16 cellular contexts compared by ENCODE assay signal in the genomic region with DNA sequence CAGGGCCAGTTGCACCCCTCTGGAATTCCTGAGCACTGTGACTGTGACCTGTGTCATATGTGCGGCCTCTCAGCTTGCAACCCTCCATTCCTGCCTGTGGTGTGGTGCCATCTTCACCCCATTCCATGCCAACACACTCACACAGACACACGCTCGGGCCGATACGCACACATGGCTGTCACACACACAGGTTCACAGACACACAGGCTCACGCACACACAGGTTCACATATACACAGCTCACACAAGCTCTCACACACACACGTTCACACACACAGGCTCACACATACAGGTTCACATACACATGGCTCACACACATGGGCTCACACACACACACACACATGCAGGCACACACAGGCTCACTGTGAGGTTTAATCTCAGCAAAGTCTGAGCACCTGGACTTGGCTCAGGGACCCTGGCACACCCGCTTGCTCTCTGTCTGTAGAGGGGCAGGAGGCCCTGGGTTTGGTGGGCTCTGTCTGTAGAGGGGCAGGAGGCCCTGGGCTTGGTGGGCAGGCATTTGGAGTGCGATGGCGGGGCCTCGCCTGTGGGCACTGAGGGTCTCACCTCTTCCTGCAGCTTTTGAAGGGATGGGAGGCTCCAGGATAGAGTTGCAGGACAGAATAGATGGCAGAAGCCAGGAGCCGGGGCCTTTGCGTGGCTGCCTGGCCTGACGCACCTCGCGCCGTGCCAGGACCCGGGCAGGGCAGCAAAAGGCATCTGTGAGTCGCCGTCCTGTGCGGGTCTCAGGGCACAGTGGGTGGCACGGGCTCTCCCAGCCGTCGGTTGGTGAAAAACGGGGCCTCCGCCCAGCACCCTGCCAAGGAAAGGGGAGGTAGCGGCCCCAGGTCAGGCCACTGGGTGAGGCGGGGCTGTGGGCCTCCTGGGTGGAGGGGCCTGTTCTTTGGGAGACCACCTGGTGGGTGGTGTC. TPM values are rescaled to one million over a fixed set of nuclear protein-coding genes. Genes with fewer than 3 reads are reported as not detected.
DNase-seq lines count a peak whose midpoint lies in the region; ATAC-seq, FAIRE-seq and TF ChIP-seq lines count a peak whose summit lies in the region.
"Had no signal": no experiment of that assay in that cellular context is flagged by ENCODE, and none has a peak within 500 bp of the region (broad histone marks: within the 10 kb centered on the region; RNA-seq: fewer than 3 reads in every experiment).

No MANE protein-coding gene starts in this region.

- ATAC-seq in right cardiac atrium (no peak), HG02973 (IDR thresholded peaks at IDR 0.05; ENCODE audit: unreplicated experiment) (no peak)
- ATAC-seq: activated T-cell treated with anti-CD3 and anti-CD28 coated beads, Interleukin-2, amount 50 U/mL, for 4 hours; gastroesophageal sphincter; T-helper 17 cell had no signal

- 90% methylated on average over 28 of the region's 28 CpGs for WGBS in right cardiac atrium
- WGBS in trophoblast cell (ENCODE audit: extremely low coverage, insufficient coverage, insufficient read length), result no CpG with 5 or more reads among the region's 28 CpGs

- TF ChIP-seq POLR2A in GM12891 (IDR thresholded peaks at IDR 0.05; ENCODE audit: low read depth, low read length), result no peak

- H3K14ac ChIP-seq in trophoblast cell (ENCODE audit: low read length), result no peak overlapping the region

- H3K4ac ChIP-seq in trophoblast cell (ENCODE audit: low read depth, low read length), result peak overlapping the region; percentile 28

- H4K12ac ChIP-seq in trophoblast cell (ENCODE audit: low read depth, low read length), result no peak overlapping the region

- no peak overlapping the region for H2AFZ ChIP-seq in trophoblast cell (ENCODE audit: insufficient read depth, low read length, poor library complexity)

- intact Hi-C loops in ascending aorta (cut with DNase I) (no loop called here), right cardiac atrium (cut with DNase I) (no loop called here)

- H3K18ac ChIP-seq in trophoblast cell (ENCODE audit: low read length), result peak overlapping the region; percentile 23

- TF ChIP-seq CTCF in ascending aorta (IDR thresholded peaks at IDR 0.05), result no peak

- no peak overlapping the region for H3K9ac ChIP-seq in trophoblast cell (ENCODE audit: low read length)

- no peaks in the 10 kb centered on the region for H3K27me3 ChIP-seq in ascending aorta
- H3K27me3 ChIP-seq in right cardiac atrium (ENCODE audit: control insufficient read depth, insufficient read depth), result no peaks in the 10 kb centered on the region
- no peaks in the 10 kb centered on the region for H3K27me3 ChIP-seq in trophoblast cell (ENCODE audit: insufficient read depth, low read length)
- H3K27me3 ChIP-seq: gastroesophageal sphincter had no signal

- FAIRE-seq in GM12891 (lab: Jason Lieb, UNC), result no peak
- FAIRE-seq: GM18507 had no signal

- H2BK5ac ChIP-seq in trophoblast cell (ENCODE audit: low read depth, low read length, poor library complexity), result no peak overlapping the region

- H4K8ac ChIP-seq in trophoblast cell (ENCODE audit: low read depth, low read length), result no peak overlapping the region

- H3K4me2 ChIP-seq in trophoblast cell (ENCODE audit: low read length), result no peak overlapping the region

- H3K4me3 ChIP-seq in ascending aorta, result no peak overlapping the region
- H3K4me3 ChIP-seq in right cardiac atrium (ENCODE audit: low read length), result no peak overlapping the region
- no peak overlapping the region for H3K4me3 ChIP-seq in trophoblast cell (ENCODE audit: low read depth, low read length)
- H3K4me3 ChIP-seq: gastroesophageal sphincter had no signal

- H3K36me3 ChIP-seq in ascending aorta, result no peaks in the 10 kb centered on the region
- peaks cover 20 to 24% of the 10 kb centered on the region in 2 experiments for H3K36me3 ChIP-seq in trophoblast cell (ENCODE audit: control insufficient read depth in 1 of 2, insufficient read depth in 2 of 2, low read length in 2 of 2)
- H3K36me3 ChIP-seq: gastroesophageal sphincter had no signal

- H3K4me1 ChIP-seq in ascending aorta (peaks cover 6 to 56% of the 10 kb centered on the region in 2 donors), right cardiac atrium (ENCODE audit: control insufficient read depth, insufficient read depth, low read length) (no peaks in the 10 kb centered on the region), trophoblast cell (ENCODE audit: control insufficient read depth in 1 of 2, insufficient read depth in 2 of 2, low read length in 2 of 2) (peaks cover 20 to 24% of the 10 kb centered on the region in 2 experiments)

- no peak overlapping the region for H2AK5ac ChIP-seq in trophoblast cell (ENCODE audit: low read length)

- H3K27ac ChIP-seq in ascending aorta (peak overlapping the region; percentile 65 to 97), right cardiac atrium (ENCODE audit: low read length) (no peak overlapping the region), trophoblast cell (ENCODE audit: low read depth, low read length) (no peak overlapping the region)

- peaks cover 19% of the 10 kb centered on the region for H3K79me2 ChIP-seq in trophoblast cell (ENCODE audit: control insufficient read depth, insufficient read depth, low read length, poor library complexity)

- H3K23ac ChIP-seq in trophoblast cell (ENCODE audit: low read length), result no peak overlapping the region

- H2BK120ac ChIP-seq in trophoblast cell (ENCODE audit: insufficient read depth, low read length, poor library complexity), result no peak overlapping the region

- in situ Hi-C loops in Caki2 (cut with HindIII; ENCODE audit: low pct_unique_long_range_greater_than_20kb, low sequenced_read_pairs), result no loop called here

- no peaks in the 10 kb centered on the region for H3K9me3 ChIP-seq in ascending aorta
- H3K9me3 ChIP-seq in right cardiac atrium (ENCODE audit: control insufficient read depth, low read length), result no peaks in the 10 kb centered on the region
- peaks cover 6% of the 10 kb centered on the region for H3K9me3 ChIP-seq in trophoblast cell (ENCODE audit: insufficient read depth, low read depth, low read length)
- H3K9me3 ChIP-seq: gastroesophageal sphincter had no signal

- peaks cover 6% of the 10 kb centered on the region for H3K79me1 ChIP-seq in trophoblast cell (ENCODE audit: low read length)

- DNase-seq in Caki2 (ENCODE audit: low read depth), result peak; percentile 29
- DNase-seq in ascending aorta (ENCODE audit: low spot score in 2 of 2), result peak in 1 of 2 donors; percentile 61
- peak; percentile 11 to 56 (median 47) for DNase-seq in right cardiac atrium
- DNase-seq in trophoblast cell, result no peak
- DNase-seq in AG08396 (ENCODE audit: low spot score), result no peak
- no peak for DNase-seq in stimulated activated CD4-positive, alpha-beta T cell treated with anti-CD3 and anti-CD28 coated beads, Interleukin-15, amount 100 ng/mL, for 24 hours
- DNase-seq in GM12891 (ENCODE audit: insufficient read length, low spot score), result no peak
- DNase-seq: activated CD4-positive, alpha-beta T cell treated with anti-CD3 and anti-CD28 coated beads, Interleukin-2, amount 10 ng/mL, durations not matched to agents 24 days and 14 days; activated T-cell treated with anti-CD3 and anti-CD28 coated beads, Interleukin-2, amount 50 U/mL, for 4 hours; DMS 273 treated with DMSO at 0.1 percent for 48 hours; immature natural killer cell; NCI-H748 treated with DMSO at 0.1 percent for 48 hours had no signal

- H4K91ac ChIP-seq in trophoblast cell (ENCODE audit: low read depth, low read length), result no peak overlapping the region

- no peak overlapping the region for H2BK12ac ChIP-seq in trophoblast cell (ENCODE audit: low read length)

TF ChIP-seq in GM12891, 5 proteins besides CTCF, POLR2A, EP300 and RAD21:
- TF ChIP-seq PAX5 (IDR thresholded peaks at IDR 0.05; ENCODE audit: insufficient read depth, low read length, severe bottlenecking) (no peak), SPI1 (IDR thresholded peaks at IDR 0.05; ENCODE audit: low read depth, low read length) (no peak), POLR2AphosphoS5 (IDR thresholded peaks at IDR 0.05; ENCODE audit: low read depth, low read length) (no peak), TAF1 (IDR thresholded peaks at IDR 0.05; ENCODE audit: low read depth, low read length) (no peak), POU2F2 (IDR thresholded peaks at IDR 0.05; ENCODE audit: low read depth, low read length) (no peak)

RNA-seq across cellular contexts. Expression of a gene that starts 17.1 kb away (rescaled TPM):
- 809 and 838 TPM in 2 replicates for total RNA-seq in Caki2 (2014; rRNA removed; shearing (Covaris generic); ENCODE audit: low replicate concordance)
- total RNA-seq in ascending aorta (699 TPM), right cardiac atrium (100 to 1,000 TPM in 1 of 4 donors, 10 to 100 TPM in 3; 63.5 to 134 (median 84.6) TPM)
- 52.3 TPM for polyA plus RNA-seq in right cardiac atrium
- 174 and 188 TPM in 2 replicates for polyA plus RNA-seq in trophoblast cell (2013)
- polyA plus RNA-seq in GM12891 (2012; ENCODE audit: low read depth, missing spikeins), result 0.54 TPM

Comparison
In these comparisons a context has a peak if more than half of its experiments do, and no peak if none do; other contexts are left out.
1. DNase-seq: peak in Caki2 (single experiment) and right cardiac atrium (3 of 3); none in trophoblast cell (0 of 2), AG08396 (single experiment), stimulated activated CD4-positive, alpha-beta T cell treated with anti-CD3 and anti-CD28 coated beads, Interleukin-15, amount 100 ng/mL, for 24 hours (single experiment) and GM12891 (single experiment).
2. H3K27ac ChIP-seq: peak in ascending aorta (2 of 2); none in right cardiac atrium (single experiment) and trophoblast cell (single experiment).